27 cellular contexts compared by ENCODE assay signal in the genomic region with DNA sequence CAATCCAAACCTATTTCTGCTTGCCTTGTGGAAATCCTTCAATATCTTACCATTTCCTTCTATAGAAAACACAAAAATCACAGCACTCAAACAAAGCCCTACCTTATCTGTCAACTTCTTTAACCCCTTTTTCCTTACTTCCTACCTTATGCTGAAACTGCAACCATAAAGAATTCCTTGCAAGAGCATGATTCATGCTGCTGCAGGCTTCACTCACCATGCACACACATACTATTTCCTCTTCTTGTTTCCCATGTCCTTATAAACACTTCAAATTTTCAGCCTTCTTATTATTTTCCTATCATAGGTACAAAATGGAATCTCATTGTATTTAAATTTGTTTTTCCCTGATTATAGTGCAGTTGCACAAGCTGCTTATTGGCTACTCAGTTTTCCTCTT. TPM values are rescaled to one million over a fixed set of nuclear protein-coding genes. Genes with fewer than 3 reads are reported as not detected.
A peak's percentile ranks its signal among the peaks of the same experiment; 100 is the strongest.
DNase-seq lines count a peak whose midpoint lies in the region; ATAC-seq, FAIRE-seq and TF ChIP-seq lines count a peak whose summit lies in the region.
"Had no signal": no experiment of that assay in that cellular context is flagged by ENCODE, and none has a peak within 500 bp of the region (broad histone marks: within the 10 kb centered on the region; RNA-seq: fewer than 3 reads in every experiment).

No MANE protein-coding gene starts in this region.

- no peak overlapping the region for H3K9ac ChIP-seq in endothelial cell of umbilical vein (replicated peaks; ENCODE audit: extremely low read depth, insufficient read depth, low read length)

- H3K36me3 ChIP-seq in endothelial cell of umbilical vein (ENCODE audit: control insufficient read depth in 2 of 2, extremely low read depth in 1 of 2, insufficient read depth in 2 of 2, low read length in 2 of 2) = no peaks in the 10 kb centered on the region
- H3K36me3 ChIP-seq in kidney epithelial cell (ENCODE audit: control insufficient read depth, insufficient read depth, low read length) = no peaks in the 10 kb centered on the region
- no peaks in the 10 kb centered on the region for H3K36me3 ChIP-seq in psoas muscle (ENCODE audit: insufficient read depth in 1 of 2, low read depth in 1 of 2)
- H3K36me3 ChIP-seq: HAP-1 had no signal

- peaks cover 1% of the 10 kb centered on the region for H3K4me1 Mint-ChIP-seq in progenitor cell of endocrine pancreas (ENCODE audit: low read depth)
- H3K4me1 Mint-ChIP-seq: activated CD4-positive, alpha-beta memory T cell treated with anti-CD3 and anti-CD28 coated beads, Interleukin-2, amount 10 ng/mL, durations not matched to agents 7 days and 5 days; activated naive CD8-positive, alpha-beta T cell treated with anti-CD3 and anti-CD28 coated beads, Interleukin-2, amount 10 ng/mL, durations not matched to agents 7 days and 5 days had no signal

- no peaks in the 10 kb centered on the region for H3K27me3 ChIP-seq in endothelial cell of umbilical vein (ENCODE audit: control insufficient read depth in 2 of 2, insufficient read depth in 2 of 2, low read length in 2 of 2)
- H3K27me3 ChIP-seq in kidney epithelial cell (ENCODE audit: control insufficient read depth, insufficient read depth, low read length) = no peaks in the 10 kb centered on the region
- no peaks in the 10 kb centered on the region for H3K27me3 ChIP-seq in psoas muscle (ENCODE audit: insufficient read depth in 3 of 3, low read length in 2 of 3)

- no peaks in the 10 kb centered on the region for H3K9me3 ChIP-seq in endothelial cell of umbilical vein (replicated peaks; ENCODE audit: control insufficient read depth, insufficient read depth, low read length)
- no peaks in the 10 kb centered on the region for H3K9me3 ChIP-seq in psoas muscle
- H3K9me3 ChIP-seq: HAP-1 had no signal

- H3K79me2 ChIP-seq in endothelial cell of umbilical vein (ENCODE audit: control insufficient read depth, insufficient read depth, low read length) = no peaks in the 10 kb centered on the region

- no peak for ATAC-seq in psoas muscle
- ATAC-seq: left colon; natural killer cell treated with Interleukin-12 subunit alpha and Interleukin-12 subunit beta and Interleukin-15 and Interleukin-18, amount 100 ng/mL, for 72 hours had no signal

- POLR2A ChIA-PET in endothelial cell of umbilical vein (lab: Charles Lee) = no interaction called here

- H3K4me2 ChIP-seq in endothelial cell of umbilical vein (ENCODE audit: insufficient read depth, low read length) = peak overlapping the region; percentile 42

- CTCF ChIA-PET in endothelial cell of umbilical vein (lab: Charles Lee) = no interaction called here

- dilution Hi-C loops in endothelial cell of umbilical vein (cut with MboI; ENCODE audit: extremely low pct_ligation_motif_present, low sequenced_read_pairs) = no loop called here

- H3K27ac Mint-ChIP-seq in progenitor cell of endocrine pancreas = no peak overlapping the region
- H3K27ac Mint-ChIP-seq: activated CD4-positive, alpha-beta memory T cell treated with anti-CD3 and anti-CD28 coated beads, Interleukin-2, amount 10 ng/mL, durations not matched to agents 7 days and 5 days; activated naive CD8-positive, alpha-beta T cell treated with anti-CD3 and anti-CD28 coated beads, Interleukin-2, amount 10 ng/mL, durations not matched to agents 7 days and 5 days; activated T-helper 1 cell treated with anti-CD3 and anti-CD28 coated beads, Interleukin-12 subunit alpha, Interleukin-12 subunit beta, Interleukin-2, Interleukin-4 antibody, amounts not matched to agents 30 ng/mL and 10 ng/mL and 1 ng/mL, durations not matched to agents 14 hours and 24 hours and 36 hours; mesothelial cell of epicardium; natural killer cell treated with Interleukin-12 subunit alpha and Interleukin-12 subunit beta and Interleukin-15 and Interleukin-18, amount 100 ng/mL, for 72 hours; T-helper 1 cell treated with Interleukin-12 subunit alpha and Interleukin-12 subunit beta and Interleukin-4 antibody, amounts not matched to agents 30 μg/mL and 1 μg/mL, for 36 hours had no signal

- intact Hi-C loops in endothelial cell of umbilical vein (cut with micrococcal nuclease) (no loop called here), psoas muscle (cut with DNase I) (no loop called here)

- TF ChIP-seq CTCF in AG10803 (conservative IDR thresholded peaks at IDR 0.05; ENCODE audit: low read length) = no peak
- TF ChIP-seq CTCF in endothelial cell of umbilical vein (IDR thresholded peaks at IDR 0.05; ENCODE audit: extremely low read depth in 1 of 2, insufficient read depth in 1 of 2, low read depth in 1 of 2, low read length in 2 of 2) = no peak
- no peak for TF ChIP-seq CTCF in kidney epithelial cell (IDR thresholded peaks at IDR 0.05; ENCODE audit: insufficient read depth, low read length, poor library complexity, severe bottlenecking)
- no peak for TF ChIP-seq CTCF in psoas muscle (IDR thresholded peaks at IDR 0.05)
- no peak for TF ChIP-seq CTCF in progenitor cell of endocrine pancreas (IDR thresholded peaks at IDR 0.05; ENCODE audit: unreplicated experiment)

- TF ChIP-seq POLR2A in endothelial cell of umbilical vein (IDR thresholded peaks at IDR 0.05; ENCODE audit: low read depth, low read length) = no peak

- H3K27ac ChIP-seq in endothelial cell of umbilical vein (ENCODE audit: insufficient read depth, low read depth, low read length) (no peak overlapping the region), psoas muscle (no peak overlapping the region)

- H3K9me1 ChIP-seq in endothelial cell of umbilical vein (replicated peaks; ENCODE audit: control insufficient read depth, extremely low read depth, insufficient read depth, low read length) = no peaks in the 10 kb centered on the region

- FAIRE-seq in endothelial cell of umbilical vein (lab: Jason Lieb, UNC) = peak; percentile 68
- FAIRE-seq: GM12891, small intestine had no signal

- no peaks in the 10 kb centered on the region for H4K20me1 ChIP-seq in endothelial cell of umbilical vein (replicated peaks; ENCODE audit: control insufficient read depth, extremely low read depth, insufficient read depth, low read length)

- DNase-seq in AG10803 (ENCODE audit: low read depth) (peak; percentile 36), NCI-H226 (peak; percentile 30), endothelial cell of umbilical vein (ENCODE audit: low read depth, low spot score) (peak; percentile 64), kidney epithelial cell (ENCODE audit: low read depth) (peak; percentile 16), cerebellum (ENCODE audit: low spot score) (no peak), psoas muscle (no peak), NCI-H2029 (lab: John Stamatoyannopoulos, UW) (no peak), progenitor cell of endocrine pancreas (ENCODE audit: low spot score, unreplicated experiment) (no peak)
- DNase-seq: activated CD4-positive, alpha-beta memory T cell treated with anti-CD3 and anti-CD28 coated beads, Interleukin-2, amount 10 ng/mL, durations not matched to agents 7 days and 5 days; activated naive CD8-positive, alpha-beta T cell treated with anti-CD3 and anti-CD28 coated beads, Interleukin-2, amount 10 ng/mL, durations not matched to agents 7 days and 5 days; effector CD4-positive, alpha-beta T cell; left colon; NCI-H1436; NCI-H748 treated with DMSO at 0.1 percent for 48 hours; posterior cingulate gyrus; SIG-M5; small intestine; stimulated activated CD4-positive, alpha-beta T cell treated with anti-CD3 and anti-CD28 coated beads, Interleukin-4, amount 100 ng/mL, for 1 hour had no signal

- H2AFZ ChIP-seq in endothelial cell of umbilical vein (ENCODE audit: low read depth, low read length) = peak overlapping the region; percentile 73

- no peak overlapping the region for H3K4me3 Mint-ChIP-seq in progenitor cell of endocrine pancreas (ENCODE audit: low read depth)
- H3K4me3 Mint-ChIP-seq: activated CD4-positive, alpha-beta memory T cell treated with anti-CD3 and anti-CD28 coated beads, Interleukin-2, amount 10 ng/mL, durations not matched to agents 7 days and 5 days; activated naive CD8-positive, alpha-beta T cell treated with anti-CD3 and anti-CD28 coated beads, Interleukin-2, amount 10 ng/mL, durations not matched to agents 7 days and 5 days; activated T-helper 1 cell treated with anti-CD3 and anti-CD28 coated beads, Interleukin-12 subunit alpha, Interleukin-12 subunit beta, Interleukin-2, Interleukin-4 antibody, amounts not matched to agents 30 ng/mL and 10 ng/mL and 1 ng/mL, durations not matched to agents 14 hours and 24 hours and 36 hours; mesothelial cell of epicardium; natural killer cell treated with Interleukin-12 subunit alpha and Interleukin-12 subunit beta and Interleukin-15 and Interleukin-18, amount 100 ng/mL, for 72 hours; T-helper 1 cell treated with Interleukin-12 subunit alpha and Interleukin-12 subunit beta and Interleukin-4 antibody, amounts not matched to agents 30 μg/mL and 1 μg/mL, for 36 hours had no signal

- H3K4me3 ChIP-seq in AG10803 (ENCODE audit: low read length) = no peak overlapping the region
- no peak overlapping the region for H3K4me3 ChIP-seq in endothelial cell of umbilical vein (replicated peaks in 1 of 3; ENCODE audit: insufficient read depth in 1 of 3, low read depth in 1 of 3, low read length in 3 of 3)
- no peak overlapping the region for H3K4me3 ChIP-seq in kidney epithelial cell (ENCODE audit: low read depth, low read length)
- H3K4me3 ChIP-seq in psoas muscle = no peak overlapping the region
- H3K4me3 ChIP-seq: HAP-1 had no signal

- no peaks in the 10 kb centered on the region for H3K27me3 Mint-ChIP-seq in progenitor cell of endocrine pancreas
- H3K27me3 Mint-ChIP-seq: activated CD4-positive, alpha-beta memory T cell treated with anti-CD3 and anti-CD28 coated beads, Interleukin-2, amount 10 ng/mL, durations not matched to agents 7 days and 5 days; activated naive CD8-positive, alpha-beta T cell treated with anti-CD3 and anti-CD28 coated beads, Interleukin-2, amount 10 ng/mL, durations not matched to agents 7 days and 5 days had no signal

- H3K36me3 Mint-ChIP-seq in progenitor cell of endocrine pancreas (ENCODE audit: insufficient read depth) = no peaks in the 10 kb centered on the region
- H3K36me3 Mint-ChIP-seq: activated naive CD8-positive, alpha-beta T cell treated with anti-CD3 and anti-CD28 coated beads, Interleukin-2, amount 10 ng/mL, durations not matched to agents 7 days and 5 days; mesothelial cell of epicardium; natural killer cell treated with Interleukin-12 subunit alpha and Interleukin-12 subunit beta and Interleukin-15 and Interleukin-18, amount 100 ng/mL, for 72 hours had no signal

- no TSS peak for BruUV-seq in endothelial cell of umbilical vein (replicated peaks; lab: Mats Ljungman, UMichigan)

- H3K4me1 ChIP-seq in endothelial cell of umbilical vein (ENCODE audit: control insufficient read depth, extremely low read depth, insufficient read depth, low read length) (peaks cover 6% of the 10 kb centered on the region), psoas muscle (no peaks in the 10 kb centered on the region)
- H3K4me1 ChIP-seq: HAP-1 had no signal

- peaks cover 7% of the 10 kb centered on the region for H3K9me3 Mint-ChIP-seq in progenitor cell of endocrine pancreas (ENCODE audit: low read depth)
- H3K9me3 Mint-ChIP-seq: activated CD4-positive, alpha-beta memory T cell treated with anti-CD3 and anti-CD28 coated beads, Interleukin-2, amount 10 ng/mL, durations not matched to agents 7 days and 5 days; activated naive CD8-positive, alpha-beta T cell treated with anti-CD3 and anti-CD28 coated beads, Interleukin-2, amount 10 ng/mL, durations not matched to agents 7 days and 5 days; natural killer cell treated with Interleukin-12 subunit alpha and Interleukin-12 subunit beta and Interleukin-15 and Interleukin-18, amount 100 ng/mL, for 72 hours; T-helper 1 cell treated with Interleukin-12 subunit alpha and Interleukin-12 subunit beta and Interleukin-4 antibody, amounts not matched to agents 30 μg/mL and 1 μg/mL, for 36 hours had no signal

RNA-seq across cellular contexts. Expression of a gene that starts 23.3 kb away (rescaled TPM):
- not detected in 2 replicates for total RNA-seq in endothelial cell of umbilical vein
- not detected in 2 replicates for polyA plus RNA-seq in endothelial cell of umbilical vein
- not detected in 2 replicates for polyA plus RNA-seq in endothelial cell of umbilical vein (2011; cell fraction: cytosol; rRNA removed)
- not detected in 2 replicates for polyA plus RNA-seq in endothelial cell of umbilical vein (2011; cell fraction: nucleus; rRNA removed)
- polyA plus RNA-seq in endothelial cell of umbilical vein (2012) = not detected in 2 replicates
- polyA minus RNA-seq in endothelial cell of umbilical vein = not detected in 2 replicates
- polyA minus RNA-seq in endothelial cell of umbilical vein (2011; cell fraction: cytosol; rRNA and poly(A)+ RNA removed) = not detected
- polyA minus RNA-seq in endothelial cell of umbilical vein (2011; cell fraction: nucleus; rRNA and poly(A)+ RNA removed) = not detected in 2 replicates
- total RNA-seq in kidney epithelial cell = 0.08 TPM in 1 of 2 replicates, not detected in the other
- total RNA-seq in cerebellum = 1.1 TPM
- total RNA-seq in psoas muscle = not detected
- not detected for polyA plus RNA-seq in psoas muscle
- total RNA-seq in progenitor cell of endocrine pancreas = not detected in 2 replicates
- total RNA-seq: A673; activated CD4-positive, alpha-beta memory T cell treated with anti-CD3 and anti-CD28 coated beads, Interleukin-2, amount 10 ng/mL, durations not matched to agents 7 days and 5 days; activated naive CD8-positive, alpha-beta T cell treated with anti-CD3 and anti-CD28 coated beads, Interleukin-2, amount 10 ng/mL, durations not matched to agents 7 days and 5 days; activated T-helper 1 cell treated with anti-CD3 and anti-CD28 coated beads, Interleukin-12 subunit alpha, Interleukin-12 subunit beta, Interleukin-2, Interleukin-4 antibody, amounts not matched to agents 30 ng/mL and 10 ng/mL and 1 ng/mL, durations not matched to agents 14 hours and 24 hours and 36 hours; fibroblast of villous mesenchyme; left colon; MCF 10A; mesothelial cell of epicardium; natural killer cell treated with Interleukin-12 subunit alpha and Interleukin-12 subunit beta and Interleukin-15 and Interleukin-18, amount 100 ng/mL, for 72 hours had no signal
- polyA plus RNA-seq: small intestine had no signal

Comparison
In these comparisons a context has a peak if more than half of its experiments do, and no peak if none do; other contexts are left out.
1. DNase-seq: peak in AG10803 (single experiment), NCI-H226 (single experiment), endothelial cell of umbilical vein (single experiment) and kidney epithelial cell (single experiment); none in cerebellum (single experiment), psoas muscle (0 of 2), NCI-H2029 (single experiment) and progenitor cell of endocrine pancreas (single experiment).